Comparison of ENCODE assay signal across 1 cellular context in genomic region chr2:233426619-233427342, GRCh38.
TF ChIP-seq lines count a peak whose summit lies in the region.

No MANE protein-coding gene starts in this region.

TF ChIP-seq in K562, 482 proteins besides CTCF, POLR2A, EP300 and RAD21 (continued from another document and continues in another):
- peak; percentile 61; the same call in 1 of the 2 replicates for TF ChIP-seq PKNOX1 (IDR thresholded peaks at IDR 0.05)
- no peak for TF ChIP-seq RFX1 (IDR thresholded peaks at IDR 0.05)
- TF ChIP-seq HNRNPH1 (optimal IDR thresholded peaks at IDR 0.05; ENCODE audit: low read depth, low read length), result no peak
- 0 out of 2 replicates have a peak, but pooled peaks have one; percentile 24 for TF ChIP-seq USF2 (CRISPR knock-in tag; IDR thresholded peaks at IDR 0.05)
- TF ChIP-seq MECOM (CRISPR knock-in tag; IDR thresholded peaks at IDR 0.05), result no peak
- peak in 1 of 2 experiments; percentile 22; a peak in 1 of 4 replicates for TF ChIP-seq NRF1 (conservative IDR thresholded peaks at IDR 0.05 in 1 of 2, IDR thresholded peaks at IDR 0.05 in 1 of 2)
- TF ChIP-seq ZNF592 (IDR thresholded peaks at IDR 0.05), result peak; percentile 90
- TF ChIP-seq CREB3L1 (IDR thresholded peaks at IDR 0.05; ENCODE audit: borderline replicate concordance, low read depth), result 0 out of 2 replicates have a peak, but pooled peaks have one; percentile 22
- TF ChIP-seq RBBP5 (IDR thresholded peaks at IDR 0.05; ENCODE audit: borderline replicate concordance, insufficient read depth, low read length, poor library complexity, severe bottlenecking), result no peak
- TF ChIP-seq CBFA2T2 (conservative IDR thresholded peaks at IDR 0.05), result peak; percentile 25; the same call in 1 of the 2 replicates
- peak; percentile 88 for TF ChIP-seq SMARCA4 (IDR thresholded peaks at IDR 0.05)
- peak; percentile 38 for TF ChIP-seq RBM25 (IDR thresholded peaks at IDR 0.05; ENCODE audit: low read depth, low read length, severe bottlenecking)
- TF ChIP-seq TRIM24 (IDR thresholded peaks at IDR 0.05), result peak; percentile 86 to 93
- TF ChIP-seq USF1 (CRISPR knock-in tag; IDR thresholded peaks at IDR 0.05), result peak; percentile 46
- no peak for TF ChIP-seq KAT7 (CRISPR knock-in tag; IDR thresholded peaks at IDR 0.05; ENCODE audit: borderline replicate concordance)
- 0 out of 4 replicates have a peak, but pooled peaks of 1 of the 2 experiments have one; percentile 41 for TF ChIP-seq MAZ (CRISPR knock-in tag; conservative IDR thresholded peaks at IDR 0.05 in 1 of 2, IDR thresholded peaks at IDR 0.05 in 1 of 2)
- no peak for TF ChIP-seq KLF1 (tag; IDR thresholded peaks at IDR 0.05)
- peak; percentile 84 for TF ChIP-seq ARID1B (IDR thresholded peaks at IDR 0.05)
- no peak for TF ChIP-seq E2F8 (IDR thresholded peaks at IDR 0.05; ENCODE audit: low read depth, partially characterized antibody)
- TF ChIP-seq AFF1 (IDR thresholded peaks at IDR 0.05; ENCODE audit: low read depth in 1 of 2, partially characterized antibody in 2 of 2), result peak in 1 of 2 experiments; percentile 75
- TF ChIP-seq SMAD3 (CRISPR knock-in tag; conservative IDR thresholded peaks at IDR 0.05), result 0 out of 2 replicates have a peak, but pooled peaks have one; percentile 27
- TF ChIP-seq POLR3G (IDR thresholded peaks at IDR 0.05; ENCODE audit: extremely low read depth, insufficient read length, insufficient replicate concordance), result no peak
- TF ChIP-seq PPARD (CRISPR knock-in tag; IDR thresholded peaks at IDR 0.05), result no peak
- no peak for TF ChIP-seq ELF4 (CRISPR knock-in tag; IDR thresholded peaks at IDR 0.05)
- TF ChIP-seq SNRNP70 (optimal IDR thresholded peaks at IDR 0.05; ENCODE audit: low read depth, low read length), result no peak
- no peak for TF ChIP-seq RBM17 (IDR thresholded peaks at IDR 0.05; ENCODE audit: borderline replicate concordance, low read depth, low read length)
- no peak for TF ChIP-seq HEY1 (CRISPR knock-in tag; IDR thresholded peaks at IDR 0.05; ENCODE audit: borderline replicate concordance)
- no peak for TF ChIP-seq HNRNPUL1 (IDR thresholded peaks at IDR 0.05; ENCODE audit: low read length)
- TF ChIP-seq MAFF (IDR thresholded peaks at IDR 0.05; ENCODE audit: low read length), result peak; percentile 98
- no peak for TF ChIP-seq SAFB2 (IDR thresholded peaks at IDR 0.05; ENCODE audit: borderline replicate concordance, low read depth, low read length, severe bottlenecking)
- TF ChIP-seq MAFK (IDR thresholded peaks at IDR 0.05; ENCODE audit: low read length), result peak; percentile 98
- TF ChIP-seq THAP7 (CRISPR knock-in tag; IDR thresholded peaks at IDR 0.05), result no peak
- no peak for TF ChIP-seq ZBTB1 (CRISPR knock-in tag; IDR thresholded peaks at IDR 0.05; ENCODE audit: borderline replicate concordance, low read depth)
- peak; percentile 88 for TF ChIP-seq CEBPG (CRISPR knock-in tag; IDR thresholded peaks at IDR 0.05)
- TF ChIP-seq CEBPG (tag; conservative IDR thresholded peaks at IDR 0.05 in 1 of 2, IDR thresholded peaks at IDR 0.05 in 1 of 2), result peak in 1 of 2 experiments; percentile 75; a peak in 2 of 4 replicates
- peak; percentile 90 for TF ChIP-seq DACH1 (IDR thresholded peaks at IDR 0.05; ENCODE audit: partially characterized antibody)
- no peak for TF ChIP-seq ZNF324 (CRISPR knock-in tag; IDR thresholded peaks at IDR 0.05)
- no peak for TF ChIP-seq KDM4B (IDR thresholded peaks at IDR 0.05; ENCODE audit: borderline replicate concordance in 2 of 2, low read depth in 1 of 2)
- TF ChIP-seq ATF6 (CRISPR knock-in tag; IDR thresholded peaks at IDR 0.05), result no peak
- no peak for TF ChIP-seq CREB3 (tag; conservative IDR thresholded peaks at IDR 0.05; ENCODE audit: low read depth)
- no peak for TF ChIP-seq ZBED1 (IDR thresholded peaks at IDR 0.05)
- TF ChIP-seq BRF1 (IDR thresholded peaks at IDR 0.05; ENCODE audit: borderline replicate concordance, extremely low read depth, insufficient read length), result no peak
- TF ChIP-seq SMARCB1 (IDR thresholded peaks at IDR 0.05; ENCODE audit: insufficient read length, low read depth), result no peak
- TF ChIP-seq MYC (IDR thresholded peaks at IDR 0.05; ENCODE audit: low read depth, low read length), result peak; percentile 70
- TF ChIP-seq MYC (CRISPR knock-in tag; IDR thresholded peaks at IDR 0.05; ENCODE audit: borderline replicate concordance, low read depth), result no peak
